In the genomic region with DNA sequence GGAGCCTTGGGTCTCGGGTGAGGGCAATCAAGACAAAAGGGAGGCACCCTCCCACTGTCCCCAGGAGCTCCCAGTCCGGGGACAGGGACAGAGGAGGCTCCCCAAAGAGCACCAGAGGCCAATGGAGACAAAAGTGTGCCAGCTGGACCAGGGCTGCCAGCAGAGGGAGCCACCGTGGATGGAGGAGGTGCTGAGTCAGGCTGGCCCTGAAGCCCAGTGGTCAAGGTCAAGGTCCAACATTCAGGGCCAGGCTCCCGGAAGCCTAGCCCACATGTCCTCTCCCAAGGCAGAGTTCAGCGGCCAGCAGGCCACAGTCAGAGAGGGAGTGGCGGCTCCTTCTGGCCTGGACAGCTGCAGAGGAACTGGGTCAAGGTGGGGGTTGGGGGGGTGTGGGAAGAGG, we compare ENCODE assay signal across 10 cellular contexts. TPM values are rescaled to one million over a fixed set of nuclear protein-coding genes. Genes with fewer than 3 reads are reported as not detected.
DNase-seq lines count a peak whose midpoint lies in the region; ATAC-seq and TF ChIP-seq lines count a peak whose summit lies in the region.
"Had no signal": no experiment of that assay in that cellular context is flagged by ENCODE, and none has a peak within 500 bp of the region (broad histone marks: within the 10 kb centered on the region; RNA-seq: fewer than 3 reads in every experiment).

No MANE protein-coding gene starts in this region.

- H3K27ac ChIP-seq in heart left ventricle (peak overlapping the region in 5 of 12 donors; percentile 15 to 38 (median 24)), subcutaneous abdominal adipose tissue (ENCODE audit: low read depth, low read length) (peak overlapping the region; percentile 98)

- H3K4me3 Mint-ChIP-seq in activated CD8-positive, alpha-beta memory T cell treated with anti-CD3 and anti-CD28 coated beads, Interleukin-2, amount 10 ng/mL, durations not matched to agents 7 days and 5 days, result no peak overlapping the region

- intact Hi-C loops in heart left ventricle (cut with DNase I), result loop anchor here in 1 of 10 donors (10.0 kb wide), 1 partner anchor 57 kb away; no protein-coding TSS in a partner anchor

- no peak overlapping the region for H3K27ac Mint-ChIP-seq in activated CD8-positive, alpha-beta memory T cell treated with anti-CD3 and anti-CD28 coated beads, Interleukin-2, amount 10 ng/mL, durations not matched to agents 7 days and 5 days
- H3K27ac Mint-ChIP-seq: activated T-helper 2 cell treated with anti-CD3 and anti-CD28 coated beads, Interferon-gamma antibody, Interleukin-2, Interleukin-4, amounts not matched to agents 10 μg/mL and 5 μg/mL and 100 μg/mL, durations not matched to agents 14 hours and 24 hours and 36 hours had no signal

- 44 to 52% (median 46%) methylated on average over 4 to 6 of the region's 6 CpGs for WGBS in heart left ventricle, 4 donors

- peak; percentile 61 for DNase-seq in activated CD8-positive, alpha-beta memory T cell treated with anti-CD3 and anti-CD28 coated beads, Interleukin-2, amount 50 U/mL, for 48 hours
- DNase-seq in activated CD8-positive, alpha-beta memory T cell treated with anti-CD3 and anti-CD28 coated beads, Interleukin-2, amount 10 ng/mL, durations not matched to agents 7 days and 5 days, result no peak
- DNase-seq in RKO (ENCODE audit: low spot score) (peak; percentile 45), heart left ventricle (peak; percentile 44 to 81 (median 66)), SHP77 (lab: John Stamatoyannopoulos, UW) (no peak), DMS79 treated with DMSO at 0.1 percent for 48 hours (lab: John Stamatoyannopoulos, UW) (no peak), NCI-H2171 treated with DMSO at 0.1 percent for 48 hours (lab: John Stamatoyannopoulos, UW) (no peak)
- DNase-seq: NCI-H524 treated with DMSO at 0.1 percent for 48 hours had no signal

- H3K4me1 ChIP-seq in heart left ventricle (peaks cover 0 to 38% (median 8%) of the 10 kb centered on the region in 12 donors), subcutaneous abdominal adipose tissue (ENCODE audit: control insufficient read depth in 5 of 5, insufficient read depth in 5 of 5, low read length in 5 of 5) (peaks cover 6 to 50% (median 29%) of the 10 kb centered on the region in 5 donors)

- no peaks in the 10 kb centered on the region for H3K36me3 Mint-ChIP-seq in activated CD8-positive, alpha-beta memory T cell treated with anti-CD3 and anti-CD28 coated beads, Interleukin-2, amount 10 ng/mL, durations not matched to agents 7 days and 5 days

- H3K27me3 Mint-ChIP-seq in activated CD8-positive, alpha-beta memory T cell treated with anti-CD3 and anti-CD28 coated beads, Interleukin-2, amount 10 ng/mL, durations not matched to agents 7 days and 5 days, result peaks cover 13% of the 10 kb centered on the region

- H3K9ac ChIP-seq in subcutaneous abdominal adipose tissue (ENCODE audit: low read length in 5 of 5), result peak overlapping the region in 1 of 5 donors; percentile 5

- H3K36me3 ChIP-seq in heart left ventricle (peaks cover 0 to 68% (median 4%) of the 10 kb centered on the region in 9 donors), subcutaneous abdominal adipose tissue (ENCODE audit: control insufficient read depth in 5 of 5, insufficient read depth in 5 of 5, low read length in 5 of 5) (peaks cover 1 to 69% (median 53%) of the 10 kb centered on the region in 5 donors)

- CTCF ChIA-PET in activated CD8-positive, alpha-beta memory T cell treated with anti-CD3 and anti-CD28 coated beads, Interleukin-2, amount 10 ng/mL, durations not matched to agents 7 days and 5 days (lab: Charles Lee), result interaction anchor here (0.8 to 3.7 kb wide), 5 partner anchors 28 to 119 kb away, joined by 3 to 43 read pairs (median 3); no protein-coding TSS in a partner anchor

- peak in 10 of 12 donors; percentile 20 to 49 (median 35) for TF ChIP-seq CTCF in heart left ventricle (IDR thresholded peaks at IDR 0.05)

- H3K9me3 Mint-ChIP-seq in activated CD8-positive, alpha-beta memory T cell treated with anti-CD3 and anti-CD28 coated beads, Interleukin-2, amount 10 ng/mL, durations not matched to agents 7 days and 5 days (ENCODE audit: low read depth), result no peaks in the 10 kb centered on the region
- H3K9me3 Mint-ChIP-seq: activated T-helper 2 cell treated with anti-CD3 and anti-CD28 coated beads, Interferon-gamma antibody, Interleukin-2, Interleukin-4, amounts not matched to agents 10 μg/mL and 5 μg/mL and 100 μg/mL, durations not matched to agents 14 hours and 24 hours and 36 hours had no signal

- ATAC-seq in activated CD8-positive, alpha-beta memory T cell treated with anti-CD3 and anti-CD28 coated beads, Interleukin-2, amount 10 ng/mL, durations not matched to agents 7 days and 5 days, result no peak
- ATAC-seq in heart left ventricle, result peak in 3 of 4 donors; percentile 39 to 67 (median 49)

- peaks cover 17% of the 10 kb centered on the region for H3K4me1 Mint-ChIP-seq in activated CD8-positive, alpha-beta memory T cell treated with anti-CD3 and anti-CD28 coated beads, Interleukin-2, amount 10 ng/mL, durations not matched to agents 7 days and 5 days

- no peak overlapping the region for H3K4me3 ChIP-seq in heart left ventricle
- no peak overlapping the region for H3K4me3 ChIP-seq in subcutaneous abdominal adipose tissue (ENCODE audit: low read depth in 1 of 5, low read length in 5 of 5)

- TF ChIP-seq POLR2A in heart left ventricle (IDR thresholded peaks at IDR 0.05), result no peak

- H3K9me3 ChIP-seq in heart left ventricle (no peaks in the 10 kb centered on the region), subcutaneous abdominal adipose tissue (ENCODE audit: control insufficient read depth in 5 of 5, low read length in 5 of 5) (no peaks in the 10 kb centered on the region)

- H3K27me3 ChIP-seq in heart left ventricle (peaks cover 0 to 33% (median 2%) of the 10 kb centered on the region in 9 donors), subcutaneous abdominal adipose tissue (ENCODE audit: control insufficient read depth in 5 of 5, insufficient read depth in 4 of 5, low read length in 5 of 5) (peaks cover 0 to 4% (median 0%) of the 10 kb centered on the region in 5 donors)

RNA-seq across cellular contexts. Expression of a gene that starts 8.4 kb away (rescaled TPM):
- total RNA-seq in activated CD8-positive, alpha-beta memory T cell treated with anti-CD3 and anti-CD28 coated beads, Interleukin-2, amount 10 ng/mL, durations not matched to agents 7 days and 5 days, result under 1 TPM in 1 of 2 experiments, not detected in 1; 0.09 TPM
- 10 to 100 TPM in 6 of 9 donors, 1 to 10 TPM in 3; 5.0 to 34.1 (median 11.6) TPM for total RNA-seq in heart left ventricle
- polyA plus RNA-seq in heart left ventricle, result 10 to 100 TPM; 13.6 to 18.7 TPM

RNA-seq across cellular contexts. Expression of a gene that starts 11.4 kb away (rescaled TPM):
- total RNA-seq in activated CD8-positive, alpha-beta memory T cell treated with anti-CD3 and anti-CD28 coated beads, Interleukin-2, amount 10 ng/mL, durations not matched to agents 7 days and 5 days, result not detected
- total RNA-seq in heart left ventricle, result not detected
- polyA plus RNA-seq in heart left ventricle, result not detected
- total RNA-seq: activated T-helper 2 cell treated with anti-CD3 and anti-CD28 coated beads, Interferon-gamma antibody, Interleukin-2, Interleukin-4, amounts not matched to agents 10 μg/mL and 5 μg/mL and 100 μg/mL, durations not matched to agents 14 hours and 24 hours and 36 hours had no signal

Comparison
In these comparisons a context has a peak if more than half of its experiments do, and no peak if none do; other contexts are left out.
1. DNase-seq: peak in activated CD8-positive, alpha-beta memory T cell treated with anti-CD3 and anti-CD28 coated beads, Interleukin-2, amount 50 U/mL, for 48 hours (single experiment), RKO (single experiment) and heart left ventricle (5 of 5); none in activated CD8-positive, alpha-beta memory T cell treated with anti-CD3 and anti-CD28 coated beads, Interleukin-2, amount 10 ng/mL, durations not matched to agents 7 days and 5 days (single experiment), SHP77 (0 of 2), DMS79 treated with DMSO at 0.1 percent for 48 hours (single experiment) and NCI-H2171 treated with DMSO at 0.1 percent for 48 hours (single experiment).
2. RNA of a gene that starts 8.4 kb away (total RNA-seq): 5.0 to 34.1 TPM in heart left ventricle; 0.09 TPM in activated CD8-positive, alpha-beta memory T cell treated with anti-CD3 and anti-CD28 coated beads, Interleukin-2, amount 10 ng/mL, durations not matched to agents 7 days and 5 days; every median in the first group is over 4 times any median in the second.